In genomic region chr6:106501836-106502447, GRCh38 we compare ENCODE assay signal across 27 cellular contexts.
A peak's percentile ranks its signal among the peaks of the same experiment; 100 is the strongest.
DNase-seq lines count a peak whose midpoint lies in the region; ATAC-seq and TF ChIP-seq lines count a peak whose summit lies in the region.
"Had no signal": no experiment of that assay in that cellular context is flagged by ENCODE, and none has a peak within 500 bp of the region (broad histone marks: within the 10 kb centered on the region; RNA-seq: fewer than 3 reads in every experiment).

No MANE protein-coding gene starts in this region.

- CTCF ChIA-PET in Calu3 (lab: Charles Lee): interaction anchor here (1.1 to 1.3 kb wide), 2 partner anchors 10 to 56 kb away, joined by 3 to 5 read pairs; no protein-coding TSS in a partner anchor

- peak overlapping the region; percentile 75 for H3K9ac ChIP-seq in adipocyte (ENCODE audit: low read length)
- H3K9ac ChIP-seq: BLaER1 had no signal

- H3K27ac ChIP-seq in vagina: peak overlapping the region; percentile 11
- H3K27ac ChIP-seq: BLaER1, neutrophil, SK-N-MC, stomach had no signal

- H3K4me1 ChIP-seq in adipocyte (ENCODE audit: control insufficient read depth, insufficient read depth, low read length): peaks cover 35% of the 10 kb centered on the region
- no peaks in the 10 kb centered on the region for H3K4me1 ChIP-seq in vagina
- H3K4me1 ChIP-seq: BLaER1 had no signal

- no peak for TF ChIP-seq POLR2A in vagina (IDR thresholded peaks at IDR 0.05)

- H3K4me1 Mint-ChIP-seq in Calu3 (ENCODE audit: low read depth, unreplicated experiment): peaks cover 18% of the 10 kb centered on the region

- no peaks in the 10 kb centered on the region for H3K9me3 Mint-ChIP-seq in Calu3 (ENCODE audit: low read depth, unreplicated experiment)
- H3K9me3 Mint-ChIP-seq: activated T-cell treated with anti-CD3 and anti-CD28 coated beads, Interleukin-2, amount 50 U/mL, for 24 hours; T-helper 2 cell treated with Interferon-gamma antibody and Interleukin-4, amounts not matched to agents 5 μg/mL and 100 μg/mL, for 36 hours had no signal

- DNase-seq in Right ventricle myocardium superior (peak; percentile 43), cardiac septum (ENCODE audit: low spot score) (no peak), adipocyte (ENCODE audit: low read depth) (peak; percentile 78), iris pigment epithelial cell (ENCODE audit: low read depth) (peak; percentile 44), vagina (ENCODE audit: extremely low spot score in 2 of 2) (no peak), Calu3 (no peak)
- DNase-seq: activated CD4-positive, CD25-positive, alpha-beta regulatory T cell; activated CD8-positive, alpha-beta T cell treated with anti-CD3 and anti-CD28 coated beads, Interleukin-2, amount 10 ng/mL, durations not matched to agents 7 days and 5 days; activated naive CD4-positive, alpha-beta T cell treated with Interleukin-2 at 50 U/mL for 16 hours; activated T-cell treated with anti-CD3 and anti-CD28 coated beads, Interleukin-2, amount 50 U/mL, for 24 hours; central memory CD4-positive, alpha-beta T cell; glutamatergic neuron; IMR-90; left ventricle myocardium superior; NCI-H187 treated with DMSO at 0.1 percent for 48 hours; NCI-H226; NCI-H82; spleen; stimulated activated CD4-positive, alpha-beta T cell treated with anti-CD3 and anti-CD28 coated beads, Interleukin-4, amount 100 ng/mL, for 4 hours; stomach had no signal

- no TSS peak for BruUV-seq in Calu3 (replicated peaks; lab: Mats Ljungman, UMichigan)

- H3K36me3 ChIP-seq in adipocyte (ENCODE audit: control insufficient read depth, insufficient read depth, low read length, severe bottlenecking) (no peaks in the 10 kb centered on the region), vagina (no peaks in the 10 kb centered on the region)
- H3K36me3 ChIP-seq: BLaER1, neutrophil, spleen, stomach had no signal

- TF ChIP-seq CTCF in vagina (IDR thresholded peaks at IDR 0.05) (no peak), Calu3 (IDR thresholded peaks at IDR 0.05; ENCODE audit: unreplicated experiment) (no peak)

- H3K9me3 ChIP-seq in adipocyte (ENCODE audit: control insufficient read depth, low read length): no peaks in the 10 kb centered on the region
- no peaks in the 10 kb centered on the region for H3K9me3 ChIP-seq in vagina
- H3K9me3 ChIP-seq: BLaER1, neutrophil, spleen, stomach had no signal

- H3K4me3 Mint-ChIP-seq in Calu3 (ENCODE audit: low read depth, unreplicated experiment): no peak overlapping the region
- H3K4me3 Mint-ChIP-seq: activated CD8-positive, alpha-beta T cell treated with anti-CD3 and anti-CD28 coated beads, Interleukin-2, amount 10 ng/mL, durations not matched to agents 7 days and 5 days; activated T-cell treated with anti-CD3 and anti-CD28 coated beads, Interleukin-2, amount 50 U/mL, for 24 hours; T-helper 2 cell treated with Interferon-gamma antibody and Interleukin-4, amounts not matched to agents 5 μg/mL and 100 μg/mL, for 36 hours had no signal

- peak overlapping the region; percentile 72 for H3K4me3 ChIP-seq in adipocyte (ENCODE audit: low read length)
- no peak overlapping the region for H3K4me3 ChIP-seq in vagina
- H3K4me3 ChIP-seq: BLaER1, SK-N-MC, spleen, stomach had no signal

- H3K36me3 Mint-ChIP-seq in Calu3 (ENCODE audit: insufficient read depth, unreplicated experiment): no peaks in the 10 kb centered on the region

- no peaks in the 10 kb centered on the region for H3K27me3 ChIP-seq in adipocyte (replicated peaks; ENCODE audit: control insufficient read depth, insufficient read depth, low read length)
- H3K27me3 ChIP-seq in vagina: no peaks in the 10 kb centered on the region
- H3K27me3 ChIP-seq: neutrophil, spleen had no signal

- intact Hi-C loops in Right ventricle myocardium superior (cut with DNase I): no loop called here
- intact Hi-C loops in cardiac septum (cut with DNase I): no loop called here
- intact Hi-C loops in vagina (cut with DNase I): no loop called here
- intact Hi-C loops in Calu3 (cut with micrococcal nuclease; ENCODE audit: unreplicated experiment): no loop called here

- no peak overlapping the region for H3K27ac Mint-ChIP-seq in Calu3 (ENCODE audit: unreplicated experiment)
- H3K27ac Mint-ChIP-seq: activated CD8-positive, alpha-beta T cell treated with anti-CD3 and anti-CD28 coated beads, Interleukin-2, amount 10 ng/mL, durations not matched to agents 7 days and 5 days; activated T-cell treated with anti-CD3 and anti-CD28 coated beads, Interleukin-2, amount 50 U/mL, for 24 hours; T-helper 2 cell treated with Interferon-gamma antibody and Interleukin-4, amounts not matched to agents 5 μg/mL and 100 μg/mL, for 36 hours had no signal

- no peaks in the 10 kb centered on the region for H3K27me3 Mint-ChIP-seq in Calu3 (ENCODE audit: unreplicated experiment)
- H3K27me3 Mint-ChIP-seq: activated T-cell treated with anti-CD3 and anti-CD28 coated beads, Interleukin-2, amount 50 U/mL, for 24 hours had no signal

- ATAC-seq in Right ventricle myocardium superior (ENCODE audit: poor library complexity) (no peak), HG02885 (IDR thresholded peaks at IDR 0.05; ENCODE audit: poor library complexity, unreplicated experiment) (no peak), GM21515 (IDR thresholded peaks at IDR 0.05; ENCODE audit: unreplicated experiment) (no peak)
- ATAC-seq: activated CD8-positive, alpha-beta T cell treated with anti-CD3 and anti-CD28 coated beads, Interleukin-2, amount 10 ng/mL, durations not matched to agents 7 days and 5 days; left ventricle myocardium superior; Panc1 had no signal

Comparison
In these comparisons a context has a peak if more than half of its experiments do, and no peak if none do; other contexts are left out.
1. DNase-seq: peak in Right ventricle myocardium superior (single experiment), adipocyte (single experiment) and iris pigment epithelial cell (single experiment); none in cardiac septum (single experiment), vagina (0 of 2) and Calu3 (single experiment).